ENCODE assay signal across 1 cellular context in genomic region chr11:61567286-61568061, GRCh38.
TF ChIP-seq lines count a peak whose summit lies in the region.

No MANE protein-coding gene starts in this region.

TF ChIP-seq in K562, 482 proteins besides CTCF, POLR2A, EP300 and RAD21 (continued from another document and continues in another):
- no peak for TF ChIP-seq HSF4 (CRISPR knock-in tag; IDR thresholded peaks at IDR 0.05; ENCODE audit: borderline replicate concordance)
- TF ChIP-seq GATAD2A (IDR thresholded peaks at IDR 0.05), result no peak
- TF ChIP-seq HDGF (IDR thresholded peaks at IDR 0.05), result no peak
- no peak for TF ChIP-seq NFXL1 (CRISPR knock-in tag; IDR thresholded peaks at IDR 0.05)
- TF ChIP-seq RNF2 (IDR thresholded peaks at IDR 0.05), result no peak
- peak; percentile 100 for TF ChIP-seq ZNF609 (CRISPR knock-in tag; IDR thresholded peaks at IDR 0.05; ENCODE audit: borderline replicate concordance)
- TF ChIP-seq ZNF143 (CRISPR knock-in tag; IDR thresholded peaks at IDR 0.05), result peak; percentile 64; the same call in 1 of the 2 replicates
- TF ChIP-seq ZNF764 (CRISPR knock-in tag; IDR thresholded peaks at IDR 0.05; ENCODE audit: low read depth), result peak; percentile 100
- peak; percentile 77; the same call in 1 of the 2 replicates for TF ChIP-seq MTF1 (CRISPR knock-in tag; IDR thresholded peaks at IDR 0.05; ENCODE audit: borderline replicate concordance)
- no peak for TF ChIP-seq ZNF717 (CRISPR knock-in tag; IDR thresholded peaks at IDR 0.05)
- no peak for TF ChIP-seq CHCHD3 (CRISPR knock-in tag; IDR thresholded peaks at IDR 0.05)
- TF ChIP-seq HBP1 (CRISPR knock-in tag; IDR thresholded peaks at IDR 0.05), result no peak
- TF ChIP-seq GTF2A2 (tag; IDR thresholded peaks at IDR 0.05), result no peak
- peak; percentile 95 for TF ChIP-seq XRCC5 (IDR thresholded peaks at IDR 0.05; ENCODE audit: low read depth, low read length)
- TF ChIP-seq PATZ1 (CRISPR knock-in tag; IDR thresholded peaks at IDR 0.05; ENCODE audit: borderline replicate concordance), result no peak
- peak; percentile 98 for TF ChIP-seq ZNF124 (CRISPR knock-in tag; IDR thresholded peaks at IDR 0.05)
- TF ChIP-seq ZBTB1 (CRISPR knock-in tag; IDR thresholded peaks at IDR 0.05; ENCODE audit: borderline replicate concordance, low read depth), result peak; percentile 98
- TF ChIP-seq ZNF79 (CRISPR knock-in tag; IDR thresholded peaks at IDR 0.05; ENCODE audit: low read depth), result no peak
- TF ChIP-seq HOXB6 (CRISPR knock-in tag; IDR thresholded peaks at IDR 0.05; ENCODE audit: borderline replicate concordance), result no peak
- TF ChIP-seq FOXP4 (CRISPR knock-in tag; IDR thresholded peaks at IDR 0.05; ENCODE audit: borderline replicate concordance), result peak; percentile 100
- peak; percentile 99 for TF ChIP-seq ETV5 (CRISPR knock-in tag; IDR thresholded peaks at IDR 0.05; ENCODE audit: low read depth)
- TF ChIP-seq POU5F1 (IDR thresholded peaks at IDR 0.05; ENCODE audit: borderline replicate concordance, low read depth, low read length, partially characterized antibody), result no peak
- TF ChIP-seq PHTF2 (CRISPR knock-in tag; IDR thresholded peaks at IDR 0.05), result no peak
- 0 out of 2 replicates have a peak, but pooled peaks have one; percentile 30 for TF ChIP-seq PML (IDR thresholded peaks at IDR 0.05; ENCODE audit: low read length)
- no peak for TF ChIP-seq NELFE (IDR thresholded peaks at IDR 0.05; ENCODE audit: insufficient read depth, insufficient read length)
- TF ChIP-seq TARDBP (IDR thresholded peaks at IDR 0.05), result peak; percentile 95
- TF ChIP-seq MIER1 (IDR thresholded peaks at IDR 0.05; ENCODE audit: low read depth), result peak; percentile 100
- TF ChIP-seq TFAM (CRISPR knock-in tag; conservative IDR thresholded peaks at IDR 0.05), result no peak
- TF ChIP-seq CREM (IDR thresholded peaks at IDR 0.05; ENCODE audit: low read depth), result peak; percentile 91
- TF ChIP-seq ATF6 (CRISPR knock-in tag; IDR thresholded peaks at IDR 0.05), result peak; percentile 100
- no peak for TF ChIP-seq HMG20B (CRISPR knock-in tag; IDR thresholded peaks at IDR 0.05)
- no peak for TF ChIP-seq CHD1 (IDR thresholded peaks at IDR 0.05; ENCODE audit: low read length)
- no peak for TF ChIP-seq THRA (IDR thresholded peaks at IDR 0.05)
- no peak for TF ChIP-seq BDP1 (IDR thresholded peaks at IDR 0.05; ENCODE audit: insufficient read depth, insufficient read length)
- no peak for TF ChIP-seq EZH2 (IDR thresholded peaks at IDR 0.05; ENCODE audit: borderline replicate concordance, low read depth, low read length)
- TF ChIP-seq ZNF165 (CRISPR knock-in tag; IDR thresholded peaks at IDR 0.05; ENCODE audit: borderline replicate concordance), result peak; percentile 86
- TF ChIP-seq ZNF239 (CRISPR knock-in tag; IDR thresholded peaks at IDR 0.05), result peak; percentile 72
- TF ChIP-seq AFF1 (IDR thresholded peaks at IDR 0.05; ENCODE audit: low read depth in 1 of 2, partially characterized antibody in 2 of 2), result peak in 1 of 2 experiments; percentile 100
- no peak for TF ChIP-seq WHSC1 (IDR thresholded peaks at IDR 0.05; ENCODE audit: low read length)
- TF ChIP-seq CEBPZ (IDR thresholded peaks at IDR 0.05; ENCODE audit: borderline replicate concordance, low read depth, low read length), result no peak
- no peak for TF ChIP-seq BRCA1 (IDR thresholded peaks at IDR 0.05)
- TF ChIP-seq BRCA1 (CRISPR knock-in tag; IDR thresholded peaks at IDR 0.05), result peak; percentile 100
